10 cellular contexts compared by ENCODE assay signal in genomic region chr15:81294501-81294850, GRCh38. TPM values are rescaled to one million over a fixed set of nuclear protein-coding genes. Genes with fewer than 3 reads are reported as not detected.
DNase-seq lines count a peak whose midpoint lies in the region; ATAC-seq and TF ChIP-seq lines count a peak whose summit lies in the region.
"Had no signal": no experiment of that assay in that cellular context is flagged by ENCODE, and none has a peak within 500 bp of the region (broad histone marks: within the 10 kb centered on the region; RNA-seq: fewer than 3 reads in every experiment).

No MANE protein-coding gene starts in this region.

- H3K4me3 ChIP-seq in GM06990 (replicated peaks; ENCODE audit: low read depth, low read length): peak overlapping the region; percentile 71
- H3K4me3 ChIP-seq: cardiac muscle cell had no signal

- peak overlapping the region; percentile 38 for H3K4me3 Mint-ChIP-seq in activated T-helper 2 cell treated with anti-CD3 and anti-CD28 coated beads, Interferon-gamma antibody, Interleukin-2, Interleukin-4, amounts not matched to agents 10 μg/mL and 5 μg/mL and 100 μg/mL, durations not matched to agents 14 hours and 24 hours and 36 hours (ENCODE audit: low read depth)
- H3K4me3 Mint-ChIP-seq in natural killer cell treated with Interleukin-12 subunit alpha and Interleukin-12 subunit beta and Interleukin-15 and Interleukin-18, amount 100 ng/mL, for 72 hours: peak overlapping the region; percentile 96

- intact Hi-C loops in activated T-helper 2 cell treated with anti-CD3 and anti-CD28 coated beads, Interferon-gamma antibody, Interleukin-2, Interleukin-4, amounts not matched to agents 10 μg/mL and 5 μg/mL and 100 μg/mL, durations not matched to agents 14 hours and 24 hours and 36 hours (cut with micrococcal nuclease): loop anchor here (1.0 to 10.0 kb wide), 5 partner anchors 8 to 753 kb away; partner anchors contain the start of gene MEX3B

- H3K27ac Mint-ChIP-seq in activated T-helper 2 cell treated with anti-CD3 and anti-CD28 coated beads, Interferon-gamma antibody, Interleukin-2, Interleukin-4, amounts not matched to agents 10 μg/mL and 5 μg/mL and 100 μg/mL, durations not matched to agents 14 hours and 24 hours and 36 hours: peak overlapping the region; percentile 82
- H3K27ac Mint-ChIP-seq in natural killer cell treated with Interleukin-12 subunit alpha and Interleukin-12 subunit beta and Interleukin-15 and Interleukin-18, amount 100 ng/mL, for 72 hours: peak overlapping the region; percentile 96 to 99

- no peaks in the 10 kb centered on the region for H3K27me3 ChIP-seq in GM06990 (replicated peaks; ENCODE audit: control insufficient read depth, insufficient read depth, low read length)
- H3K27me3 ChIP-seq: cardiac muscle cell had no signal

- TF ChIP-seq CTCF in GM06990 (IDR thresholded peaks at IDR 0.05; ENCODE audit: insufficient read depth, low read length, poor library complexity, severe bottlenecking): peak; percentile 65

- no peaks in the 10 kb centered on the region for H3K27me3 Mint-ChIP-seq in activated T-helper 2 cell treated with anti-CD3 and anti-CD28 coated beads, Interferon-gamma antibody, Interleukin-2, Interleukin-4, amounts not matched to agents 10 μg/mL and 5 μg/mL and 100 μg/mL, durations not matched to agents 14 hours and 24 hours and 36 hours (ENCODE audit: low read depth)
- H3K27me3 Mint-ChIP-seq in natural killer cell treated with Interleukin-12 subunit alpha and Interleukin-12 subunit beta and Interleukin-15 and Interleukin-18, amount 100 ng/mL, for 72 hours: no peaks in the 10 kb centered on the region

- DNase-seq in GM06990 (ENCODE audit: extremely low read depth, insufficient read length): no peak
- no peak for DNase-seq in activated T-helper 2 cell treated with anti-CD3 and anti-CD28 coated beads, Interferon-gamma antibody, Interleukin-2, Interleukin-4, amounts not matched to agents 10 μg/mL and 5 μg/mL and 100 μg/mL, durations not matched to agents 14 hours and 24 hours and 36 hours (ENCODE audit: low spot score)
- no peak for DNase-seq in natural killer cell treated with Interleukin-12 subunit alpha and Interleukin-12 subunit beta and Interleukin-15 and Interleukin-18, amount 100 ng/mL, for 72 hours (ENCODE audit: low spot score)
- no peak for DNase-seq in cerebellar cortex (ENCODE audit: low spot score)
- no peak for DNase-seq in SW480 (ENCODE audit: low spot score)
- no peak for DNase-seq in NCI-H1105 treated with DMSO at 0.1 percent for 48 hours (lab: John Stamatoyannopoulos, UW)
- DNase-seq: NCI-H1694 treated with DMSO at 0.1 percent for 48 hours had no signal

- ATAC-seq in HG03280 (IDR thresholded peaks at IDR 0.05; ENCODE audit: unreplicated experiment) (peak; percentile 9), GM21390 (IDR thresholded peaks at IDR 0.05; ENCODE audit: unreplicated experiment) (no peak)
- no peak for ATAC-seq in natural killer cell treated with Interleukin-12 subunit alpha and Interleukin-12 subunit beta and Interleukin-15 and Interleukin-18, amount 100 ng/mL, for 72 hours

- no peaks in the 10 kb centered on the region for H3K9me3 Mint-ChIP-seq in activated T-helper 2 cell treated with anti-CD3 and anti-CD28 coated beads, Interferon-gamma antibody, Interleukin-2, Interleukin-4, amounts not matched to agents 10 μg/mL and 5 μg/mL and 100 μg/mL, durations not matched to agents 14 hours and 24 hours and 36 hours
- H3K9me3 Mint-ChIP-seq in natural killer cell treated with Interleukin-12 subunit alpha and Interleukin-12 subunit beta and Interleukin-15 and Interleukin-18, amount 100 ng/mL, for 72 hours: no peaks in the 10 kb centered on the region

- peaks cover 2% of the 10 kb centered on the region for H3K36me3 ChIP-seq in GM06990 (ENCODE audit: control insufficient read depth, insufficient read depth, low read length)
- H3K36me3 ChIP-seq: cardiac muscle cell had no signal

- peaks cover 25% of the 10 kb centered on the region for H3K36me3 Mint-ChIP-seq in activated T-helper 2 cell treated with anti-CD3 and anti-CD28 coated beads, Interferon-gamma antibody, Interleukin-2, Interleukin-4, amounts not matched to agents 10 μg/mL and 5 μg/mL and 100 μg/mL, durations not matched to agents 14 hours and 24 hours and 36 hours (ENCODE audit: low read depth)
- peaks cover 6% of the 10 kb centered on the region for H3K36me3 Mint-ChIP-seq in natural killer cell treated with Interleukin-12 subunit alpha and Interleukin-12 subunit beta and Interleukin-15 and Interleukin-18, amount 100 ng/mL, for 72 hours

- H3K4me1 Mint-ChIP-seq in activated T-helper 2 cell treated with anti-CD3 and anti-CD28 coated beads, Interferon-gamma antibody, Interleukin-2, Interleukin-4, amounts not matched to agents 10 μg/mL and 5 μg/mL and 100 μg/mL, durations not matched to agents 14 hours and 24 hours and 36 hours (ENCODE audit: low read depth): peaks cover 85% of the 10 kb centered on the region
- H3K4me1 Mint-ChIP-seq in natural killer cell treated with Interleukin-12 subunit alpha and Interleukin-12 subunit beta and Interleukin-15 and Interleukin-18, amount 100 ng/mL, for 72 hours (ENCODE audit: low read depth in 2 of 2): peaks cover 76 to 79% of the 10 kb centered on the region in 2 donors

RNA-seq across cellular contexts. Expression of gene STARD5, which starts 29.5 kb away (rescaled TPM):
- total RNA-seq in activated T-helper 2 cell treated with anti-CD3 and anti-CD28 coated beads, Interferon-gamma antibody, Interleukin-2, Interleukin-4, amounts not matched to agents 10 μg/mL and 5 μg/mL and 100 μg/mL, durations not matched to agents 14 hours and 24 hours and 36 hours: 3.3 and 4.5 TPM in 2 replicates
- total RNA-seq in natural killer cell treated with Interleukin-12 subunit alpha and Interleukin-12 subunit beta and Interleukin-15 and Interleukin-18, amount 100 ng/mL, for 72 hours: 1 to 10 TPM; 6.2 to 7.8 TPM
